In the genomic region with DNA sequence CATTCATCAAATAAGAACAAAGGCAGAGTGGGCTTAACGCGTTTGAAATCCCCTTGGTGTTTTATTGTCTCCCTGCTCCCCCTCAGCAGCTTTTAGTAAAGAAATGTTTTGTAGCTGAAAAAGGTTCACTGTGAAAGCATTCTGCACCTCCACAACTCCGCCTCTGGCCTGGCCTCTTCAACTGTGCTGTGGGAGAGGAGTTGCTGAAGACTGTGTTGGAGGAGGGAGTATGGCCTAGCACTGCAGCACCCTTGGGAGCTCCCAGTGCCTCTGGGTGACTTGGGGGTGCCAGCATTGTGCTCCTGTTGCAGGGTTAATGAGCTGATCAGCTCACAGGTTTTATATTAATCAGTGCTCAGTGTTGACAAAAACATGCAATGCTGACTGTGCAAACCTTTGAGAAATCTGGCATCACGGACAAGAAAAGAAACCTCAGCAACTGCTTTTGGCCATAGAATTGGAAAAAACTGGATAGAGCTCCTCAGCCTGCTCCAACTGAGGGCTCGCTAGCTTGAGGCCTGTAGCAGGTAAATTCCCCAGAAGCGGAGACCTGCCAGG, we compare ENCODE assay signal across 1 cellular context.
TF ChIP-seq lines count a peak whose summit lies in the region.

No MANE protein-coding gene starts in this region.

TF ChIP-seq in A549, 52 proteins besides CTCF, POLR2A, EP300 and RAD21 (continued from another document):
- TF ChIP-seq, protein P1, sequence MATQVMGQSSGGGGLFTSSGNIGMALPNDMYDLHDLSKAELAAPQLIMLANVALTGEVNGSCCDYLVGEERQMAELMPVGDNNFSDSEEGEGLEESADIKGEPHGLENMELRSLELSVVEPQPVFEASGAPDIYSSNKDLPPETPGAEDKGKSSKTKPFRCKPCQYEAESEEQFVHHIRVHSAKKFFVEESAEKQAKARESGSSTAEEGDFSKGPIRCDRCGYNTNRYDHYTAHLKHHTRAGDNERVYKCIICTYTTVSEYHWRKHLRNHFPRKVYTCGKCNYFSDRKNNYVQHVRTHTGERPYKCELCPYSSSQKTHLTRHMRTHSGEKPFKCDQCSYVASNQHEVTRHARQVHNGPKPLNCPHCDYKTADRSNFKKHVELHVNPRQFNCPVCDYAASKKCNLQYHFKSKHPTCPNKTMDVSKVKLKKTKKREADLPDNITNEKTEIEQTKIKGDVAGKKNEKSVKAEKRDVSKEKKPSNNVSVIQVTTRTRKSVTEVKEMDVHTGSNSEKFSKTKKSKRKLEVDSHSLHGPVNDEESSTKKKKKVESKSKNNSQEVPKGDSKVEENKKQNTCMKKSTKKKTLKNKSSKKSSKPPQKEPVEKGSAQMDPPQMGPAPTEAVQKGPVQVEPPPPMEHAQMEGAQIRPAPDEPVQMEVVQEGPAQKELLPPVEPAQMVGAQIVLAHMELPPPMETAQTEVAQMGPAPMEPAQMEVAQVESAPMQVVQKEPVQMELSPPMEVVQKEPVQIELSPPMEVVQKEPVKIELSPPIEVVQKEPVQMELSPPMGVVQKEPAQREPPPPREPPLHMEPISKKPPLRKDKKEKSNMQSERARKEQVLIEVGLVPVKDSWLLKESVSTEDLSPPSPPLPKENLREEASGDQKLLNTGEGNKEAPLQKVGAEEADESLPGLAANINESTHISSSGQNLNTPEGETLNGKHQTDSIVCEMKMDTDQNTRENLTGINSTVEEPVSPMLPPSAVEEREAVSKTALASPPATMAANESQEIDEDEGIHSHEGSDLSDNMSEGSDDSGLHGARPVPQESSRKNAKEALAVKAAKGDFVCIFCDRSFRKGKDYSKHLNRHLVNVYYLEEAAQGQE (IDR thresholded peaks at IDR 0.05): no peak
- TF ChIP-seq, protein P2, sequence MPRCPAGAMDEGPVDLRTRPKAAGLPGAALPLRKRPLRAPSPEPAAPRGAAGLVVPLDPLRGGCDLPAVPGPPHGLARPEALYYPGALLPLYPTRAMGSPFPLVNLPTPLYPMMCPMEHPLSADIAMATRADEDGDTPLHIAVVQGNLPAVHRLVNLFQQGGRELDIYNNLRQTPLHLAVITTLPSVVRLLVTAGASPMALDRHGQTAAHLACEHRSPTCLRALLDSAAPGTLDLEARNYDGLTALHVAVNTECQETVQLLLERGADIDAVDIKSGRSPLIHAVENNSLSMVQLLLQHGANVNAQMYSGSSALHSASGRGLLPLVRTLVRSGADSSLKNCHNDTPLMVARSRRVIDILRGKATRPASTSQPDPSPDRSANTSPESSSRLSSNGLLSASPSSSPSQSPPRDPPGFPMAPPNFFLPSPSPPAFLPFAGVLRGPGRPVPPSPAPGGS (IDR thresholded peaks at IDR 0.05): no peak
- TF ChIP-seq SREBF2 (IDR thresholded peaks at IDR 0.05) (no peak), HEYL (CRISPR knock-in tag; IDR thresholded peaks at IDR 0.05) (no peak), KDM5A (IDR thresholded peaks at IDR 0.05) (no peak)
- TF ChIP-seq, protein P3, sequence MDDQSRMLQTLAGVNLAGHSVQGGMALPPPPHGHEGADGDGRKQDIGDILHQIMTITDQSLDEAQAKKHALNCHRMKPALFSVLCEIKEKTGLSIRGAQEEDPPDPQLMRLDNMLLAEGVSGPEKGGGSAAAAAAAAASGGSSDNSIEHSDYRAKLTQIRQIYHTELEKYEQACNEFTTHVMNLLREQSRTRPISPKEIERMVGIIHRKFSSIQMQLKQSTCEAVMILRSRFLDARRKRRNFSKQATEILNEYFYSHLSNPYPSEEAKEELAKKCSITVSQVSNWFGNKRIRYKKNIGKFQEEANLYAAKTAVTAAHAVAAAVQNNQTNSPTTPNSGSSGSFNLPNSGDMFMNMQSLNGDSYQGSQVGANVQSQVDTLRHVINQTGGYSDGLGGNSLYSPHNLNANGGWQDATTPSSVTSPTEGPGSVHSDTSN (IDR thresholded peaks at IDR 0.05): no peak
TF ChIP-seq in A549: peak in this region for 1.
